In the genomic region with DNA sequence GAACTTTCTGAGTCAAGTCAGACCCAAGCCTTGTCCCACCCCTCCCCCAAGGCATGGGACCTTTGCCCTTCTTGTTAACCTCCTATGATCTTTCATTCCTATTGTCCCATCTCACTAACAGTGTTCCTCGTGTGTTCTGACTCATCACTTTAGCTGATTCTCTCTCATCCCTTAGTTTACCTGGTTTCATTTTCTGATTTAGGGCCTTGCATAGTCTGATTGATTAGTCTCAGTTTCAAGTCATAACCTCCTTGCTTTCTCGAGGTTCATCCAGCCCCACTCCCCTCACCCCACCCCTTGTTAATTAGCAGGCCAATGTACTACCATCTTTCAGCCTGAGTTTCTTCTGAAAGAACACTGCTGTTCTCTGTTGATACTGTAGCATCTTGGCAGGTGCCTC, we compare ENCODE assay signal across 9 cellular contexts.
DNase-seq lines count a peak whose midpoint lies in the region; ATAC-seq, FAIRE-seq and TF ChIP-seq lines count a peak whose summit lies in the region.
"Had no signal": no experiment of that assay in that cellular context is flagged by ENCODE, and none has a peak within 500 bp of the region (broad histone marks: within the 10 kb centered on the region; RNA-seq: fewer than 3 reads in every experiment).

No MANE protein-coding gene starts in this region.

- CTCF ChIA-PET in GM12878 (lab: Yijun Ruan, JAX): no interaction called here

- H4K20me1 ChIP-seq in GM12878 (ENCODE audit: control insufficient read depth, insufficient read depth): no peaks in the 10 kb centered on the region

- H3K4me3 ChIP-seq in GM12878 (no peak overlapping the region), prostate gland (no peak overlapping the region)
- H3K4me3 ChIP-seq: ascending aorta had no signal

- FAIRE-seq in GM12878 (lab: Jason Lieb, UNC): peak; percentile 80

- H3K4me1 ChIP-seq in GM12878 (ENCODE audit: control insufficient read depth, insufficient read depth, low read length) (peaks cover 23% of the 10 kb centered on the region), prostate gland (replicated peaks) (no peaks in the 10 kb centered on the region)
- H3K4me1 ChIP-seq: ascending aorta had no signal

- H3K4me2 ChIP-seq in GM12878 (ENCODE audit: control insufficient read depth, insufficient read depth): no peak overlapping the region

- no peak overlapping the region for H3K9ac ChIP-seq in GM12878 (ENCODE audit: control insufficient read depth, insufficient read depth, low read length)

- no peak for TF ChIP-seq RAD21 in GM12878 (IDR thresholded peaks at IDR 0.05; ENCODE audit: insufficient read depth, low read depth, low read length)

- BruUV-seq in GM12878 (replicated peaks; lab: Mats Ljungman, UMichigan): no TSS peak

- peak overlapping the region; percentile 32; the same call in 1 of the 2 replicates for H3K27ac ChIP-seq in GM12878 (ENCODE audit: control insufficient read depth, insufficient read depth)
- H3K27ac ChIP-seq in prostate gland: no peak overlapping the region
- H3K27ac ChIP-seq in caudate nucleus (ENCODE audit: low read depth, low read length): no peak overlapping the region
- H3K27ac ChIP-seq: ascending aorta had no signal

- POLR2A ChIA-PET in GM12878 (lab: Charles Lee): interaction anchor here (0.6 kb wide), 1 partner anchor 59 kb away, joined by 4 read pairs; no protein-coding TSS in a partner anchor

- H3K27me3 ChIP-seq in GM12878 (replicated peaks in 1 of 2; ENCODE audit: control insufficient read depth in 2 of 2, insufficient read depth in 2 of 2, low read length in 1 of 2): no peaks in the 10 kb centered on the region
- H3K27me3 ChIP-seq in prostate gland (replicated peaks; ENCODE audit: insufficient read depth): no peaks in the 10 kb centered on the region
- H3K27me3 ChIP-seq: ascending aorta had no signal

- H3K36me3 ChIP-seq in GM12878 (ENCODE audit: control insufficient read depth in 2 of 2, insufficient read depth in 2 of 2, low read length in 1 of 2): no peaks in the 10 kb centered on the region
- H3K36me3 ChIP-seq in prostate gland: no peaks in the 10 kb centered on the region
- H3K36me3 ChIP-seq: ascending aorta had no signal

- RAD21 ChIA-PET in GM12878 (lab: Charles Lee; ENCODE audit: unreplicated experiment): no interaction called here

- DNase-seq in GM12878 (ENCODE audit: low read depth, low spot score) (peak; percentile 68), H4 (ENCODE audit: low spot score) (no peak), prostate gland (ENCODE audit: low spot score) (no peak), caudate nucleus (lab: John Stamatoyannopoulos, UW) (no peak)

- no peak for TF ChIP-seq CTCF in GM12878 (IDR thresholded peaks at IDR 0.05 in 2 of 3, conservative IDR thresholded peaks at IDR 0.05 in 1 of 3; ENCODE audit: control insufficient read depth in 2 of 3, extremely low read depth in 1 of 3, insufficient read depth in 1 of 3, low read depth in 3 of 3, low read length in 3 of 3)
- TF ChIP-seq CTCF in prostate gland (IDR thresholded peaks at IDR 0.05): no peak

- H3K79me2 ChIP-seq in GM12878 (ENCODE audit: control insufficient read depth, insufficient read depth, low read length): no peaks in the 10 kb centered on the region

- ATAC-seq in GM18511 (IDR thresholded peaks at IDR 0.05; ENCODE audit: unreplicated experiment) (peak; percentile 64), GM19467 (IDR thresholded peaks at IDR 0.05; ENCODE audit: unreplicated experiment) (peak; percentile 49), HG03108 (IDR thresholded peaks at IDR 0.05; ENCODE audit: unreplicated experiment) (peak; percentile 28), GM12878 (peak; percentile 73), HG02970 (IDR thresholded peaks at IDR 0.05; ENCODE audit: low FRiP score, unreplicated experiment) (no peak)

- in situ Hi-C loops in GM12878 (cut with MboI): no loop called here

- TF ChIP-seq POLR2A in GM12878 (IDR thresholded peaks at IDR 0.05; ENCODE audit: low read depth, low read length) (no peak), prostate gland (IDR thresholded peaks at IDR 0.05) (no peak)

- H3K9me3 ChIP-seq in GM12878 (replicated peaks; ENCODE audit: control insufficient read depth, insufficient read depth, low read length) (no peaks in the 10 kb centered on the region), prostate gland (no peaks in the 10 kb centered on the region)
- H3K9me3 ChIP-seq: ascending aorta had no signal

- SMC1A ChIA-PET in GM12878 (lab: Charles Lee; ENCODE audit: uncharacterized antibody, unreplicated experiment): interaction anchor here (1.1 to 1.2 kb wide), 2 partner anchors 162 to 171 kb away, joined by 3 read pairs; no protein-coding TSS in a partner anchor

- TF ChIP-seq EP300 in GM12878 (IDR thresholded peaks at IDR 0.05; ENCODE audit: borderline replicate concordance in 1 of 2, control insufficient read depth in 1 of 2, low read depth in 2 of 2, low read length in 2 of 2): peak in 1 of 2 experiments; percentile 59; a peak in 1 of 4 replicates

- H2AFZ ChIP-seq in GM12878 (ENCODE audit: control insufficient read depth, low read depth, low read length): no peak overlapping the region; the same call in 1 of the 2 replicates

- intact Hi-C loops in GM12878 (cut with micrococcal nuclease; ENCODE audit: unreplicated experiment) (no loop called here), prostate gland (cut with DNase I) (no loop called here)

- WGBS in GM12878 (ENCODE audit: insufficient coverage, insufficient replicate concordance, low lambda C conversion rate, missing lambda C conversion rate): 3% methylated on average over 2 of the region's 2 CpGs
- 73% methylated on average over 2 of the region's 2 CpGs for WGBS in prostate gland

TF ChIP-seq in GM12878, 131 proteins besides CTCF, POLR2A, EP300 and RAD21 (continues in another document):
- TF ChIP-seq BRCA1 (IDR thresholded peaks at IDR 0.05; ENCODE audit: low read depth, low read length) (no peak), SREBF1 (IDR thresholded peaks at IDR 0.05; ENCODE audit: low read length) (no peak), STAT3 (IDR thresholded peaks at IDR 0.05; ENCODE audit: low read depth, low read length) (no peak), NFYA (IDR thresholded peaks at IDR 0.05; ENCODE audit: borderline replicate concordance, low read depth, low read length) (no peak), EED (IDR thresholded peaks at IDR 0.05; ENCODE audit: low read depth) (peak; percentile 75), HDAC6 (IDR thresholded peaks at IDR 0.05; ENCODE audit: unreplicated experiment) (no peak), ZZZ3 (IDR thresholded peaks at IDR 0.05; ENCODE audit: control insufficient read depth, insufficient read length, low read depth) (no peak), CEBPB (IDR thresholded peaks at IDR 0.05; ENCODE audit: borderline replicate concordance in 1 of 2, low read depth in 2 of 2, low read length in 2 of 2) (no peak), ATF7 (IDR thresholded peaks at IDR 0.05; ENCODE audit: low read depth) (no peak), TCF12 (IDR thresholded peaks at IDR 0.05; ENCODE audit: low read depth, low read length) (no peak), MTA3 (IDR thresholded peaks at IDR 0.05; ENCODE audit: borderline replicate concordance, low read length) (no peak), WRNIP1 (IDR thresholded peaks at IDR 0.05; ENCODE audit: borderline replicate concordance, low read depth, low read length) (no peak), ZNF384 (IDR thresholded peaks at IDR 0.05; ENCODE audit: borderline replicate concordance, low read depth, low read length) (no peak), KDM1A (IDR thresholded peaks at IDR 0.05; ENCODE audit: borderline replicate concordance) (no peak), EGR1 (IDR thresholded peaks at IDR 0.05; ENCODE audit: borderline replicate concordance in 1 of 2, low read depth in 2 of 2, low read length in 2 of 2) (no peak), ESRRA (IDR thresholded peaks at IDR 0.05; ENCODE audit: low read length) (no peak), TCF3 (IDR thresholded peaks at IDR 0.05; ENCODE audit: borderline replicate concordance, insufficient read depth, low read depth, low read length) (no peak), STAT1 (conservative IDR thresholded peaks at IDR 0.05) (no peak), LARP7 (IDR thresholded peaks at IDR 0.05) (no peak), ZNF622 (IDR thresholded peaks at IDR 0.05) (no peak), CREB1 (IDR thresholded peaks at IDR 0.05; ENCODE audit: low read depth) (no peak)
- TF ChIP-seq, protein P1, sequence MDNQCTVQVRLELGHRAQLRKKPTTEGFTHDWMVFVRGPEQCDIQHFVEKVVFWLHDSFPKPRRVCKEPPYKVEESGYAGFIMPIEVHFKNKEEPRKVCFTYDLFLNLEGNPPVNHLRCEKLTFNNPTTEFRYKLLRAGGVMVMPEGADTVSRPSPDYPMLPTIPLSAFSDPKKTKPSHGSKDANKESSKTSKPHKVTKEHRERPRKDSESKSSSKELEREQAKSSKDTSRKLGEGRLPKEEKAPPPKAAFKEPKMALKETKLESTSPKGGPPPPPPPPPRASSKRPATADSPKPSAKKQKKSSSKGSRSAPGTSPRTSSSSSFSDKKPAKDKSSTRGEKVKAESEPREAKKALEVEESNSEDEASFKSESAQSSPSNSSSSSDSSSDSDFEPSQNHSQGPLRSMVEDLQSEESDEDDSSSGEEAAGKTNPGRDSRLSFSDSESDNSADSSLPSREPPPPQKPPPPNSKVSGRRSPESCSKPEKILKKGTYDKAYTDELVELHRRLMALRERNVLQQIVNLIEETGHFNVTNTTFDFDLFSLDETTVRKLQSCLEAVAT (IDR thresholded peaks at IDR 0.05): no peak
- TF ChIP-seq, protein P2, sequence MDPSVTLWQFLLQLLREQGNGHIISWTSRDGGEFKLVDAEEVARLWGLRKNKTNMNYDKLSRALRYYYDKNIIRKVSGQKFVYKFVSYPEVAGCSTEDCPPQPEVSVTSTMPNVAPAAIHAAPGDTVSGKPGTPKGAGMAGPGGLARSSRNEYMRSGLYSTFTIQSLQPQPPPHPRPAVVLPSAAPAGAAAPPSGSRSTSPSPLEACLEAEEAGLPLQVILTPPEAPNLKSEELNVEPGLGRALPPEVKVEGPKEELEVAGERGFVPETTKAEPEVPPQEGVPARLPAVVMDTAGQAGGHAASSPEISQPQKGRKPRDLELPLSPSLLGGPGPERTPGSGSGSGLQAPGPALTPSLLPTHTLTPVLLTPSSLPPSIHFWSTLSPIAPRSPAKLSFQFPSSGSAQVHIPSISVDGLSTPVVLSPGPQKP (IDR thresholded peaks at IDR 0.05; ENCODE audit: low read depth, low read length): no peak
